Comparison of ENCODE assay signal across 10 cellular contexts in the genomic region with DNA sequence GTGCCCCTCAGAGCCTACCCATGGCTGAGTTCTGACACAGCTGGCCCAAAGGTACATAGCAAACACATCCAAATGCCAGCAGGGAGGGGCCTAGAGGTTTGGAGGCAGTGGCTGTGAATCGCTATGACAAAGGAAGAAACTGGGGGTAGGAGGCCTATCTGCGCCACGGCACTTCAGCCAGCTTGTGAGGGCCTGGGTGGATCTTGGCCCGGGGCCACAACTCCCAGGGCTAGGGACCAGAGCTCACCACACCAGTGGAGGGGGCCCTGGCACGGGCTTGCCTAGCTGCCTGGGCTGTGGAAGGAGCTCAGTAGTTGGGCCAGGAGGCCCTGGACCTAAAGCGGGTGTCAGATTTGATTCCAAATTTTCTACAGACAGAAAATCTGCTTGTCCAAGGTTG. TPM values are rescaled to one million over a fixed set of nuclear protein-coding genes. Genes with fewer than 3 reads are reported as not detected.
A peak's percentile ranks its signal among the peaks of the same experiment; 100 is the strongest.
DNase-seq lines count a peak whose midpoint lies in the region; ATAC-seq and TF ChIP-seq lines count a peak whose summit lies in the region.
"Had no signal": no experiment of that assay in that cellular context is flagged by ENCODE, and none has a peak within 500 bp of the region (broad histone marks: within the 10 kb centered on the region; RNA-seq: fewer than 3 reads in every experiment).

No MANE protein-coding gene starts in this region.

- 80% methylated on average over 6 of the region's 6 CpGs for WGBS in suprapubic skin

- TF ChIP-seq CTCF in ascending aorta (IDR thresholded peaks at IDR 0.05) (no peak), suprapubic skin (IDR thresholded peaks at IDR 0.05) (no peak)

- H3K9me3 ChIP-seq in ascending aorta (no peaks in the 10 kb centered on the region), suprapubic skin (no peaks in the 10 kb centered on the region)

- no peak for TF ChIP-seq EP300 in suprapubic skin (IDR thresholded peaks at IDR 0.05)

- H3K4me1 ChIP-seq in ascending aorta (peaks cover 6 to 20% of the 10 kb centered on the region in 2 donors), suprapubic skin (peaks cover 47% of the 10 kb centered on the region)

- no peaks in the 10 kb centered on the region for H3K27me3 ChIP-seq in ascending aorta
- no peaks in the 10 kb centered on the region for H3K27me3 ChIP-seq in suprapubic skin

- H3K4me3 ChIP-seq in ascending aorta, result no peak overlapping the region
- no peak overlapping the region for H3K4me3 ChIP-seq in suprapubic skin

- no peak for TF ChIP-seq POLR2A in suprapubic skin (IDR thresholded peaks at IDR 0.05)

- no peak for ATAC-seq in GM19452 (IDR thresholded peaks at IDR 0.05; ENCODE audit: unreplicated experiment)
- ATAC-seq: activated T-cell treated with anti-CD3 and anti-CD28 coated beads, Interleukin-2, amount 50 U/mL, for 72 hours had no signal

- intact Hi-C loops in ascending aorta (cut with DNase I), result no loop called here

- peak; percentile 71 for DNase-seq in NCI-H1092 treated with DMSO at 0.1 percent for 48 hours (lab: John Stamatoyannopoulos, UW)
- peak in 1 of 2 donors; percentile 71 for DNase-seq in ascending aorta (ENCODE audit: low spot score in 2 of 2)
- DNase-seq in hypothalamus (lab: John Stamatoyannopoulos, UW), result peak in 43 of 51 donors; percentile 8 to 86 (median 57)
- DNase-seq in suprapubic skin (ENCODE audit: low spot score in 2 of 2), result peak; percentile 53 to 65
- no peak for DNase-seq in NCI-H2107 treated with DMSO at 0.1 percent for 48 hours (lab: John Stamatoyannopoulos, UW; ENCODE audit: unreplicated experiment)
- no peak for DNase-seq in NCI-H128 (lab: John Stamatoyannopoulos, UW; ENCODE audit: unreplicated experiment)
- DNase-seq: activated T-cell treated with anti-CD3 and anti-CD28 coated beads, Interleukin-2, amount 50 U/mL, for 72 hours; HCEC 1CT; NCI-H524 had no signal

- H3K36me3 ChIP-seq in ascending aorta (peaks cover 21 to 49% of the 10 kb centered on the region in 2 donors), suprapubic skin (peaks cover 63% of the 10 kb centered on the region)

- H3K27ac ChIP-seq in ascending aorta (peak overlapping the region; percentile 50 to 78), suprapubic skin (peak overlapping the region; percentile 81)

RNA-seq across cellular contexts. Expression of a gene that starts 9.4 kb away (rescaled TPM):
- total RNA-seq in ascending aorta, result 54.5 TPM
- 100 to 1,000 TPM in 2 of 4 donors, 10 to 100 TPM in 2; 70.7 to 150 (median 97.5) TPM for total RNA-seq in suprapubic skin

RNA-seq across cellular contexts. Expression of a gene that starts 55.7 kb away (rescaled TPM):
- total RNA-seq in ascending aorta, result 51.4 TPM
- 10 to 100 TPM; 38.1 to 66.5 (median 40.9) TPM for total RNA-seq in suprapubic skin

Comparison
In these comparisons a context has a peak if more than half of its experiments do, and no peak if none do; other contexts are left out.
1. DNase-seq: peak in NCI-H1092 treated with DMSO at 0.1 percent for 48 hours (single experiment), hypothalamus (43 of 51) and suprapubic skin (2 of 2); none in NCI-H2107 treated with DMSO at 0.1 percent for 48 hours (single experiment) and NCI-H128 (single experiment).